17 cellular contexts compared by ENCODE assay signal in the genomic region with DNA sequence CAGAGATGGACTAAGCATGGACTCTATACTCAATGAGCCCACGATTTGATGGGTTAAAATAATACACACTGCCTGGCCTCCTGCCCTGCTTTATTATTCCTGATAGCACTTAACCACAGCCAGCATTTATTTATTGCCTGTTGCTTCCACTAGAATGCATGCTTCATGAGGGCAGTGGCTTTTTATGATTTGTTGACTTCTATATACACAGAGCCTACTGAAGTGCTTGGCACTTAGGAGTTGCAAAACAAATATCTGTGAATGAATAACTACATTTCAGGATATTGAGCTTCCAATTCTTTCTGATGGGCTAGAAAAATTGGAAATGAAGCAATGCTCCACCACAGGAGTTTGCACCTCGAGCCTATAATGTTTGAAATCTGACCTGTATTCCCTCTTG.
A peak's percentile ranks its signal among the peaks of the same experiment; 100 is the strongest.
DNase-seq lines count a peak whose midpoint lies in the region; ATAC-seq lines count a peak whose summit lies in the region.
"Had no signal": no experiment of that assay in that cellular context is flagged by ENCODE, and none has a peak within 500 bp of the region (broad histone marks: within the 10 kb centered on the region; RNA-seq: fewer than 3 reads in every experiment).

No MANE protein-coding gene starts in this region.

- no peak overlapping the region for H3K18ac ChIP-seq in mesendoderm (ENCODE audit: low read length)

- H2BK120ac ChIP-seq in mesendoderm (ENCODE audit: low read depth, low read length) = no peak overlapping the region

- no peak overlapping the region for H3K27ac ChIP-seq in mesendoderm (ENCODE audit: low read depth, low read length)
- H3K27ac ChIP-seq: 22Rv1, BLaER1, C4-2B had no signal

- no peaks in the 10 kb centered on the region for H3K27me3 ChIP-seq in mesendoderm (ENCODE audit: insufficient read depth, low read length, poor library complexity)
- H3K27me3 ChIP-seq: BLaER1 had no signal

- ATAC-seq in left colon = peak; percentile 39
- ATAC-seq: CD8-positive, alpha-beta T cell; GM23338 had no signal

- no peaks in the 10 kb centered on the region for H3K79me1 ChIP-seq in mesendoderm (ENCODE audit: low read length)

- H2BK5ac ChIP-seq in mesendoderm (ENCODE audit: low read length) = no peak overlapping the region

- no CpG with 5 or more reads among the region's 2 CpGs for WGBS in mesendoderm (ENCODE audit: extremely low coverage, insufficient coverage, low lambda C conversion rate)

- H3K9ac ChIP-seq in mesendoderm (ENCODE audit: low read length) = no peak overlapping the region
- H3K9ac ChIP-seq: BLaER1 had no signal

- peaks cover 17% of the 10 kb centered on the region for H3K4me1 ChIP-seq in mesendoderm (ENCODE audit: control insufficient read depth, low read depth, low read length)

- H2AK5ac ChIP-seq in mesendoderm (ENCODE audit: low read length) = peak overlapping the region; percentile 45

- H3K56ac ChIP-seq in mesendoderm (ENCODE audit: low read length) = no peak overlapping the region

- no peak overlapping the region for H3K4me3 ChIP-seq in mesendoderm (ENCODE audit: low read length)
- H3K4me3 ChIP-seq: BLaER1, GM23338, HAP-1 had no signal

- intact Hi-C loops in left colon (cut with DNase I, micrococcal nuclease) = no loop called here

- H3K4ac ChIP-seq in mesendoderm (ENCODE audit: low read depth, low read length) = no peak overlapping the region

- no peaks in the 10 kb centered on the region for H3K79me2 ChIP-seq in mesendoderm (ENCODE audit: control insufficient read depth, insufficient read depth, low read length)

- H2BK15ac ChIP-seq in mesendoderm (replicated peaks; ENCODE audit: low read depth) = no peak overlapping the region

- H3K4me2 ChIP-seq in mesendoderm (ENCODE audit: low read length) = no peak overlapping the region
- H3K4me2 ChIP-seq: BLaER1, GM23338 had no signal

- DNase-seq in DMS53 (lab: John Stamatoyannopoulos, UW) = peak; percentile 58
- no peak for DNase-seq in left colon
- DNase-seq in mesendoderm = no peak
- DNase-seq in dedifferentiated amniotic fluid mesenchymal stem cell (ENCODE audit: extremely low spot score) = no peak
- DNase-seq in activated CD4-positive, alpha-beta T cell treated with anti-CD3 and anti-CD28 coated beads for 4 hours = no peak
- no peak for DNase-seq in cerebellum (ENCODE audit: low spot score)
- DNase-seq: Caco-2; CD4-positive, CD25-positive, alpha-beta regulatory T cell; CD8-positive, alpha-beta T cell; DMS153; DMS79 treated with DMSO at 0.1 percent for 48 hours; GF-D8 had no signal

- no peak overlapping the region for H3K23ac ChIP-seq in mesendoderm (ENCODE audit: low read length)

- no peaks in the 10 kb centered on the region for H3K36me3 ChIP-seq in mesendoderm (ENCODE audit: control insufficient read depth, insufficient read depth, low read length)
- H3K36me3 ChIP-seq: BLaER1, HAP-1 had no signal

- H4K8ac ChIP-seq in mesendoderm (ENCODE audit: low read depth, low read length) = no peak overlapping the region

- H4K5ac ChIP-seq in mesendoderm (ENCODE audit: low read length) = no peak overlapping the region
